Comparison of ENCODE assay signal across 1 cellular context in the genomic region with DNA sequence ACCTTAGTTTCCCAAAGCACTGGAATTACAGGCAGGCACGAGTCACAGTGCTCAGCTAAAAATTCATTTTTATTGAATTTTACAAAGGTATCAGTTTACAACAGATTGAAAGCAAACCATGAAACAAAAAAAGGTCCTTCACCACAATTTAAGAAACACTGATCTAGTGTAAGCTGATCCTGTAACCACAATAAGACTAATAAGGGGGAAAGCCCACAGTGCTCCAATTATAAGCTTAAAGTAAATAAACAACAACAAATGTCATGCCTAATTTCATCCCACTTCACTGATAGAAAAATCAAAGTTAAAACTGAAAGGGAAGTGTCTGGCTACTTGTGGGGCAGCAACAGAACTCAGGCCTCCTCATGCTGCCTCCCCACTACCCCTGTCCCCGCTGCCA.
TF ChIP-seq lines count a peak whose summit lies in the region.

No MANE protein-coding gene starts in this region.

TF ChIP-seq in HepG2, 621 proteins besides CTCF, POLR2A, EP300 and RAD21 (continued from another document):
- TF ChIP-seq CEBPG (CRISPR knock-in tag; IDR thresholded peaks at IDR 0.05) (no peak), ZNF777 (CRISPR knock-in tag; IDR thresholded peaks at IDR 0.05) (no peak), FOXM1 (CRISPR knock-in tag; IDR thresholded peaks at IDR 0.05) (no peak), ZSCAN22 (CRISPR knock-in tag; IDR thresholded peaks at IDR 0.05) (no peak), ZBTB42 (CRISPR knock-in tag; IDR thresholded peaks at IDR 0.05) (no peak), NFE2 (CRISPR knock-in tag; IDR thresholded peaks at IDR 0.05) (no peak), ONECUT2 (CRISPR knock-in tag; IDR thresholded peaks at IDR 0.05) (no peak)
- TF ChIP-seq, protein P1, sequence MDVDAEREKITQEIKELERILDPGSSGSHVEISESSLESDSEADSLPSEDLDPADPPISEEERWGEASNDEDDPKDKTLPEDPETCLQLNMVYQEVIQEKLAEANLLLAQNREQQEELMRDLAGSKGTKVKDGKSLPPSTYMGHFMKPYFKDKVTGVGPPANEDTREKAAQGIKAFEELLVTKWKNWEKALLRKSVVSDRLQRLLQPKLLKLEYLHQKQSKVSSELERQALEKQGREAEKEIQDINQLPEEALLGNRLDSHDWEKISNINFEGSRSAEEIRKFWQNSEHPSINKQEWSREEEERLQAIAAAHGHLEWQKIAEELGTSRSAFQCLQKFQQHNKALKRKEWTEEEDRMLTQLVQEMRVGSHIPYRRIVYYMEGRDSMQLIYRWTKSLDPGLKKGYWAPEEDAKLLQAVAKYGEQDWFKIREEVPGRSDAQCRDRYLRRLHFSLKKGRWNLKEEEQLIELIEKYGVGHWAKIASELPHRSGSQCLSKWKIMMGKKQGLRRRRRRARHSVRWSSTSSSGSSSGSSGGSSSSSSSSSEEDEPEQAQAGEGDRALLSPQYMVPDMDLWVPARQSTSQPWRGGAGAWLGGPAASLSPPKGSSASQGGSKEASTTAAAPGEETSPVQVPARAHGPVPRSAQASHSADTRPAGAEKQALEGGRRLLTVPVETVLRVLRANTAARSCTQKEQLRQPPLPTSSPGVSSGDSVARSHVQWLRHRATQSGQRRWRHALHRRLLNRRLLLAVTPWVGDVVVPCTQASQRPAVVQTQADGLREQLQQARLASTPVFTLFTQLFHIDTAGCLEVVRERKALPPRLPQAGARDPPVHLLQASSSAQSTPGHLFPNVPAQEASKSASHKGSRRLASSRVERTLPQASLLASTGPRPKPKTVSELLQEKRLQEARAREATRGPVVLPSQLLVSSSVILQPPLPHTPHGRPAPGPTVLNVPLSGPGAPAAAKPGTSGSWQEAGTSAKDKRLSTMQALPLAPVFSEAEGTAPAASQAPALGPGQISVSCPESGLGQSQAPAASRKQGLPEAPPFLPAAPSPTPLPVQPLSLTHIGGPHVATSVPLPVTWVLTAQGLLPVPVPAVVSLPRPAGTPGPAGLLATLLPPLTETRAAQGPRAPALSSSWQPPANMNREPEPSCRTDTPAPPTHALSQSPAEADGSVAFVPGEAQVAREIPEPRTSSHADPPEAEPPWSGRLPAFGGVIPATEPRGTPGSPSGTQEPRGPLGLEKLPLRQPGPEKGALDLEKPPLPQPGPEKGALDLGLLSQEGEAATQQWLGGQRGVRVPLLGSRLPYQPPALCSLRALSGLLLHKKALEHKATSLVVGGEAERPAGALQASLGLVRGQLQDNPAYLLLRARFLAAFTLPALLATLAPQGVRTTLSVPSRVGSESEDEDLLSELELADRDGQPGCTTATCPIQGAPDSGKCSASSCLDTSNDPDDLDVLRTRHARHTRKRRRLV (CRISPR knock-in tag; IDR thresholded peaks at IDR 0.05) = no peak
- TF ChIP-seq, protein P2, sequence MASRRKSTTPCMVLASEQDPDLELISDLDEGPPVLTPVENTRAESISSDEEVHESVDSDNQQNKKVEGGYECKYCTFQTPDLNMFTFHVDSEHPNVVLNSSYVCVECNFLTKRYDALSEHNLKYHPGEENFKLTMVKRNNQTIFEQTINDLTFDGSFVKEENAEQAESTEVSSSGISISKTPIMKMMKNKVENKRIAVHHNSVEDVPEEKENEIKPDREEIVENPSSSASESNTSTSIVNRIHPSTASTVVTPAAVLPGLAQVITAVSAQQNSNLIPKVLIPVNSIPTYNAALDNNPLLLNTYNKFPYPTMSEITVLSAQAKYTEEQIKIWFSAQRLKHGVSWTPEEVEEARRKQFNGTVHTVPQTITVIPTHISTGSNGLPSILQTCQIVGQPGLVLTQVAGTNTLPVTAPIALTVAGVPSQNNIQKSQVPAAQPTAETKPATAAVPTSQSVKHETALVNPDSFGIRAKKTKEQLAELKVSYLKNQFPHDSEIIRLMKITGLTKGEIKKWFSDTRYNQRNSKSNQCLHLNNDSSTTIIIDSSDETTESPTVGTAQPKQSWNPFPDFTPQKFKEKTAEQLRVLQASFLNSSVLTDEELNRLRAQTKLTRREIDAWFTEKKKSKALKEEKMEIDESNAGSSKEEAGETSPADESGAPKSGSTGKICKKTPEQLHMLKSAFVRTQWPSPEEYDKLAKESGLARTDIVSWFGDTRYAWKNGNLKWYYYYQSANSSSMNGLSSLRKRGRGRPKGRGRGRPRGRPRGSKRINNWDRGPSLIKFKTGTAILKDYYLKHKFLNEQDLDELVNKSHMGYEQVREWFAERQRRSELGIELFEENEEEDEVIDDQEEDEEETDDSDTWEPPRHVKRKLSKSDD (CRISPR knock-in tag; IDR thresholded peaks at IDR 0.05; ENCODE audit: low read depth) = no peak
